ENCODE assay signal across 15 cellular contexts in genomic region chr21:42687796-42688195, GRCh38. TPM values are rescaled to one million over a fixed set of nuclear protein-coding genes. Genes with fewer than 3 reads are reported as not detected.
DNase-seq lines count a peak whose midpoint lies in the region; ATAC-seq lines count a peak whose summit lies in the region.
"Had no signal": no experiment of that assay in that cellular context is flagged by ENCODE, and none has a peak within 500 bp of the region (broad histone marks: within the 10 kb centered on the region; RNA-seq: fewer than 3 reads in every experiment).

No MANE protein-coding gene starts in this region.

- POLR2A ChIA-PET in T-cell (lab: Charles Lee), result no interaction called here

- H4K20me1 ChIP-seq in BLaER1, result peaks cover 15% of the 10 kb centered on the region; the same call in 1 of the 2 replicates

- H3K27ac ChIP-seq in BLaER1, result no peak overlapping the region
- H3K27ac ChIP-seq: BLaER1 treated with 17β-estradiol and CSF1 and Interleukin-3, amounts not matched to agents 10 nM and 100 nM had no signal

- H3K4me1 Mint-ChIP-seq in T-helper 2 cell treated with Interferon-gamma antibody and Interleukin-4, amounts not matched to agents 5 μg/mL and 100 μg/mL, for 36 hours (ENCODE audit: low read depth), result peaks cover 30% of the 10 kb centered on the region
- H3K4me1 Mint-ChIP-seq in T-cell, result peaks cover 25 to 32% (median 32%) of the 10 kb centered on the region in 3 donors
- peaks cover 28% of the 10 kb centered on the region for H3K4me1 Mint-ChIP-seq in stimulated activated naive CD8-positive, alpha-beta T cell treated with anti-CD3 and anti-CD28 coated beads, Interleukin-15, amount 100 ng/mL, for 72 hours
- H3K4me1 Mint-ChIP-seq: H9 had no signal

- H3K4me2 ChIP-seq in BLaER1, result peak overlapping the region; percentile 14; the same call in 1 of the 2 replicates

- no peak for DNase-seq in T-helper 2 cell treated with Interferon-gamma antibody and Interleukin-4, amounts not matched to agents 5 μg/mL and 100 μg/mL, for 36 hours (ENCODE audit: low spot score)
- DNase-seq in T-helper 2 cell (no peak), T-cell (no peak), posterior vena cava (ENCODE audit: low spot score) (peak; percentile 52)
- DNase-seq in stimulated activated naive CD8-positive, alpha-beta T cell treated with anti-CD3 and anti-CD28 coated beads, Interleukin-15, amount 100 ng/mL, for 72 hours, result no peak
- DNase-seq: 8988T; AML-193; CD4-positive, CD25-positive, alpha-beta regulatory T cell; DMS79; GOT3; H9 had no signal

- ATAC-seq in T-cell (replicated peaks in 1 of 4), result no peak
- ATAC-seq in GM21447 (IDR thresholded peaks at IDR 0.05; ENCODE audit: unreplicated experiment), result no peak
- ATAC-seq in stimulated activated naive CD8-positive, alpha-beta T cell treated with anti-CD3 and anti-CD28 coated beads, Interleukin-15, amount 100 ng/mL, for 72 hours, result no peak
- ATAC-seq: GM12878 had no signal

- no peaks in the 10 kb centered on the region for H3K36me3 ChIP-seq in BLaER1
- H3K36me3 ChIP-seq: BLaER1 treated with 17β-estradiol and CSF1 and Interleukin-3, amounts not matched to agents 10 nM and 100 nM had no signal

- peak overlapping the region; percentile 13 for H3K27ac Mint-ChIP-seq in T-helper 2 cell treated with Interferon-gamma antibody and Interleukin-4, amounts not matched to agents 5 μg/mL and 100 μg/mL, for 36 hours
- peak overlapping the region; percentile 16 to 53 for H3K27ac Mint-ChIP-seq in T-cell
- H3K27ac Mint-ChIP-seq in stimulated activated naive CD8-positive, alpha-beta T cell treated with anti-CD3 and anti-CD28 coated beads, Interleukin-15, amount 100 ng/mL, for 72 hours, result no peak overlapping the region
- H3K27ac Mint-ChIP-seq: H9 had no signal

- CTCF ChIA-PET in T-cell (lab: Charles Lee), result no interaction called here

- H3K27me3 ChIP-seq in BLaER1, result peaks cover 10% of the 10 kb centered on the region

- H3K9me3 Mint-ChIP-seq in T-helper 2 cell treated with Interferon-gamma antibody and Interleukin-4, amounts not matched to agents 5 μg/mL and 100 μg/mL, for 36 hours, result no peaks in the 10 kb centered on the region
- H3K9me3 Mint-ChIP-seq in T-cell, result no peaks in the 10 kb centered on the region
- H3K9me3 Mint-ChIP-seq in stimulated activated naive CD8-positive, alpha-beta T cell treated with anti-CD3 and anti-CD28 coated beads, Interleukin-15, amount 100 ng/mL, for 72 hours, result no peaks in the 10 kb centered on the region
- H3K9me3 Mint-ChIP-seq: CD4-positive, CD25-positive, alpha-beta regulatory T cell; H9 had no signal

- no peaks in the 10 kb centered on the region for H3K27me3 Mint-ChIP-seq in T-helper 2 cell treated with Interferon-gamma antibody and Interleukin-4, amounts not matched to agents 5 μg/mL and 100 μg/mL, for 36 hours (ENCODE audit: low read depth)
- no peaks in the 10 kb centered on the region for H3K27me3 Mint-ChIP-seq in T-cell
- no peaks in the 10 kb centered on the region for H3K27me3 Mint-ChIP-seq in stimulated activated naive CD8-positive, alpha-beta T cell treated with anti-CD3 and anti-CD28 coated beads, Interleukin-15, amount 100 ng/mL, for 72 hours
- H3K27me3 Mint-ChIP-seq: CD4-positive, CD25-positive, alpha-beta regulatory T cell had no signal

- H3K36me3 Mint-ChIP-seq in T-helper 2 cell treated with Interferon-gamma antibody and Interleukin-4, amounts not matched to agents 5 μg/mL and 100 μg/mL, for 36 hours (ENCODE audit: low read depth), result peaks cover 6% of the 10 kb centered on the region
- peaks cover 4% of the 10 kb centered on the region for H3K36me3 Mint-ChIP-seq in T-cell

- H3K4me3 Mint-ChIP-seq in T-helper 2 cell treated with Interferon-gamma antibody and Interleukin-4, amounts not matched to agents 5 μg/mL and 100 μg/mL, for 36 hours, result no peak overlapping the region
- no peak overlapping the region for H3K4me3 Mint-ChIP-seq in T-cell
- no peak overlapping the region for H3K4me3 Mint-ChIP-seq in stimulated activated naive CD8-positive, alpha-beta T cell treated with anti-CD3 and anti-CD28 coated beads, Interleukin-15, amount 100 ng/mL, for 72 hours
- H3K4me3 Mint-ChIP-seq: H9 had no signal

- H3K9me3 ChIP-seq in BLaER1, result no peaks in the 10 kb centered on the region
- H3K9me3 ChIP-seq: BLaER1 treated with 17β-estradiol and CSF1 and Interleukin-3, amounts not matched to agents 10 nM and 100 nM had no signal

- peaks cover 39% of the 10 kb centered on the region for H3K4me1 ChIP-seq in BLaER1

- H3K4me3 ChIP-seq in BLaER1, result no peak overlapping the region
- H3K4me3 ChIP-seq: BLaER1 treated with 17β-estradiol and CSF1 and Interleukin-3, amounts not matched to agents 10 nM and 100 nM; GM12878 had no signal

- intact Hi-C loops in posterior vena cava (cut with DNase I), result no loop called here

- H3K9ac ChIP-seq in BLaER1, result no peak overlapping the region
- H3K9ac ChIP-seq: BLaER1 treated with 17β-estradiol and CSF1 and Interleukin-3, amounts not matched to agents 10 nM and 100 nM had no signal

RNA-seq across cellular contexts. Expression of gene PDE9A, which starts 34.4 kb away (rescaled TPM):
- total RNA-seq in T-cell, result 10 to 100 TPM; 11.5 to 18.3 (median 16.1) TPM
- total RNA-seq in posterior vena cava, result 1 to 10 TPM; 4.0 to 5.6 TPM

Comparison
In these comparisons a context has a peak if more than half of its experiments do, and no peak if none do; other contexts are left out.
1. H3K27ac Mint-ChIP-seq: peak in T-helper 2 cell treated with Interferon-gamma antibody and Interleukin-4, amounts not matched to agents 5 μg/mL and 100 μg/mL, for 36 hours (single experiment) and T-cell (2 of 2); none in stimulated activated naive CD8-positive, alpha-beta T cell treated with anti-CD3 and anti-CD28 coated beads, Interleukin-15, amount 100 ng/mL, for 72 hours (0 of 2).